8 cellular contexts compared by ENCODE assay signal in genomic region chr14:52950898-52951729, GRCh38. TPM values are rescaled to one million over a fixed set of nuclear protein-coding genes. Genes with fewer than 3 reads are reported as not detected.
DNase-seq lines count a peak whose midpoint lies in the region; ATAC-seq and TF ChIP-seq lines count a peak whose summit lies in the region.

A gene with protein sequence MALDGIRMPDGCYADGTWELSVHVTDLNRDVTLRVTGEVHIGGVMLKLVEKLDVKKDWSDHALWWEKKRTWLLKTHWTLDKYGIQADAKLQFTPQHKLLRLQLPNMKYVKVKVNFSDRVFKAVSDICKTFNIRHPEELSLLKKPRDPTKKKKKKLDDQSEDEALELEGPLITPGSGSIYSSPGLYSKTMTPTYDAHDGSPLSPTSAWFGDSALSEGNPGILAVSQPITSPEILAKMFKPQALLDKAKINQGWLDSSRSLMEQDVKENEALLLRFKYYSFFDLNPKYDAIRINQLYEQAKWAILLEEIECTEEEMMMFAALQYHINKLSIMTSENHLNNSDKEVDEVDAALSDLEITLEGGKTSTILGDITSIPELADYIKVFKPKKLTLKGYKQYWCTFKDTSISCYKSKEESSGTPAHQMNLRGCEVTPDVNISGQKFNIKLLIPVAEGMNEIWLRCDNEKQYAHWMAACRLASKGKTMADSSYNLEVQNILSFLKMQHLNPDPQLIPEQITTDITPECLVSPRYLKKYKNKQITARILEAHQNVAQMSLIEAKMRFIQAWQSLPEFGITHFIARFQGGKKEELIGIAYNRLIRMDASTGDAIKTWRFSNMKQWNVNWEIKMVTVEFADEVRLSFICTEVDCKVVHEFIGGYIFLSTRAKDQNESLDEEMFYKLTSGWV (minus strand): TSS chr14:52951050. CDS start chr14:52950568, 482 bp downstream.

- WGBS in right lobe of liver (ENCODE audit: insufficient coverage, low coverage, low lambda C conversion rate, missing lambda C conversion rate): 0% methylated on average over 14 of the region's 96 CpGs

- peak; percentile 16 for DNase-seq in COR-L47 (lab: John Stamatoyannopoulos, UW)
- peak; percentile 16 for DNase-seq in NCI-H187 treated with DMSO at 0.1 percent for 48 hours (lab: John Stamatoyannopoulos, UW)
- DNase-seq in WERI-Rb-1: peak; percentile 90
- DNase-seq in effector memory CD8-positive, alpha-beta T cell: peak in 1 of 3 experiments; percentile 2
- DNase-seq in right lobe of liver: peak; percentile 90 to 93 (median 92)
- peak in 1 of 2 donors; percentile 34 for DNase-seq in stimulated activated naive CD8-positive, alpha-beta T cell treated with anti-CD3 and anti-CD28 coated beads, Interleukin-15, amount 100 ng/mL, for 72 hours
- no peak for DNase-seq in stimulated activated naive CD4-positive, alpha-beta T cell treated with Interleukin-2 at 50 U/mL for 16 hours (lab: John Stamatoyannopoulos, UW)

- H3K27me3 ChIP-seq in WERI-Rb-1 (ENCODE audit: insufficient read depth, low read depth, severe bottlenecking) (no peaks in the 10 kb centered on the region), right lobe of liver (no peaks in the 10 kb centered on the region)

- H3K36me3 Mint-ChIP-seq in effector memory CD8-positive, alpha-beta T cell (ENCODE audit: insufficient read depth): no peaks in the 10 kb centered on the region

- H3K4me1 ChIP-seq in right lobe of liver: peaks cover 0 to 22% (median 9%) of the 10 kb centered on the region in 4 donors

- peak; percentile 87 for TF ChIP-seq POLR2A in right lobe of liver (IDR thresholded peaks at IDR 0.05)

- TF ChIP-seq CTCF in WERI-Rb-1 (IDR thresholded peaks at IDR 0.05; ENCODE audit: low read depth, low read length): 0 out of 2 replicates have a peak, but pooled peaks have one; percentile 0
- peak in 1 of 4 donors; percentile 6 for TF ChIP-seq CTCF in right lobe of liver (IDR thresholded peaks at IDR 0.05)

- peaks cover 45 to 50% of the 10 kb centered on the region in 2 donors for H3K27me3 Mint-ChIP-seq in effector memory CD8-positive, alpha-beta T cell
- peaks cover 68% of the 10 kb centered on the region for H3K27me3 Mint-ChIP-seq in stimulated activated naive CD8-positive, alpha-beta T cell treated with anti-CD3 and anti-CD28 coated beads, Interleukin-15, amount 100 ng/mL, for 72 hours

- no peaks in the 10 kb centered on the region for H3K9me3 Mint-ChIP-seq in effector memory CD8-positive, alpha-beta T cell
- no peaks in the 10 kb centered on the region for H3K9me3 Mint-ChIP-seq in stimulated activated naive CD8-positive, alpha-beta T cell treated with anti-CD3 and anti-CD28 coated beads, Interleukin-15, amount 100 ng/mL, for 72 hours

- H3K27ac ChIP-seq in WERI-Rb-1: peak within 1 kb of the TSS; percentile 97
- H3K27ac ChIP-seq in right lobe of liver: peak within 1 kb of the TSS; percentile 96 to 98 (median 98)

- peak within 1 kb of the TSS in 1 of 2 donors; percentile 38 for H3K27ac Mint-ChIP-seq in effector memory CD8-positive, alpha-beta T cell
- peak within 1 kb of the TSS in 1 of 2 donors; percentile 40 for H3K27ac Mint-ChIP-seq in stimulated activated naive CD8-positive, alpha-beta T cell treated with anti-CD3 and anti-CD28 coated beads, Interleukin-15, amount 100 ng/mL, for 72 hours

- H3K9me3 ChIP-seq in WERI-Rb-1 (ENCODE audit: severe bottlenecking) (no peaks in the 10 kb centered on the region), right lobe of liver (no peaks in the 10 kb centered on the region)

- intact Hi-C loops in right lobe of liver (cut with DNase I): loop anchor here in 1 of 2 donors (10.0 kb wide), 1 partner anchor 126 kb away; no protein-coding TSS in a partner anchor

- peaks cover 17 to 20% of the 10 kb centered on the region in 2 donors for H3K4me1 Mint-ChIP-seq in effector memory CD8-positive, alpha-beta T cell (ENCODE audit: low read depth in 2 of 2)
- peaks cover 34% of the 10 kb centered on the region for H3K4me1 Mint-ChIP-seq in stimulated activated naive CD8-positive, alpha-beta T cell treated with anti-CD3 and anti-CD28 coated beads, Interleukin-15, amount 100 ng/mL, for 72 hours

- H3K4me3 ChIP-seq in WERI-Rb-1 (ENCODE audit: low read depth, low read length): peak within 1 kb of the TSS; percentile 97
- H3K4me3 ChIP-seq in right lobe of liver: peak within 1 kb of the TSS; percentile 74 to 88 (median 76)

- H3K36me3 ChIP-seq in WERI-Rb-1 (peaks cover 6% of the 10 kb centered on the region; the same call in 1 of the 2 replicates), right lobe of liver (peaks cover 0 to 7% (median 0%) of the 10 kb centered on the region in 4 donors)

- peak within 1 kb of the TSS; percentile 83 to 87 for H3K4me3 Mint-ChIP-seq in effector memory CD8-positive, alpha-beta T cell
- peak within 1 kb of the TSS; percentile 93 to 95 for H3K4me3 Mint-ChIP-seq in stimulated activated naive CD8-positive, alpha-beta T cell treated with anti-CD3 and anti-CD28 coated beads, Interleukin-15, amount 100 ng/mL, for 72 hours

- ATAC-seq in GM21619 (IDR thresholded peaks at IDR 0.05; ENCODE audit: unreplicated experiment) (peak; percentile 44), right lobe of liver (peak; percentile 81 to 94 (median 85))
- ATAC-seq in effector memory CD8-positive, alpha-beta T cell (replicated peaks): peak; percentile 41
- peak; percentile 47 for ATAC-seq in stimulated activated naive CD8-positive, alpha-beta T cell treated with anti-CD3 and anti-CD28 coated beads, Interleukin-15, amount 100 ng/mL, for 72 hours

RNA-seq across cellular contexts. Expression of the gene that starts here (rescaled TPM):
- 10 to 100 TPM; 40.4 to 64.5 (median 53.3) TPM for total RNA-seq in right lobe of liver
